ENCODE assay signal across 16 cellular contexts in the genomic region with DNA sequence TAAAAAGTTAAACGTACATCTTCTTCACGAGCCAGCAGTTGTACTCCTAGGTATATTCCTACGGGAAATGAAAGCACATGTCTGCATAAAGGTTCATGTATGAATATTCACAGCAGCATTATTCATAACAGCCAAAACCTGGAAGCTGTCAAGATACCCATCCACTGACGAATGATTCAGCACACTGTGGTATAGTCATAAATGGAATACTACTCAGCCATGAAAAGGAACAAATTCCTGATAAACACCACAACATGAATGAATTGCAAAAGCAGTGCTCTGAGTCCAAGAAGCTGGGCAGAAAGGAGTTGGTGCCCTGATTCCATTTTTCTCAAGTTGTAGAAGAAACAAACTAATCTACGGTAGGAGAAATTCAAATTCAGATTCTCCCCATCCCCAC.
"Had no signal": no experiment of that assay in that cellular context is flagged by ENCODE, and none has a peak within 500 bp of the region (broad histone marks: within the 10 kb centered on the region; RNA-seq: fewer than 3 reads in every experiment).

No MANE protein-coding gene starts in this region.

- ATAC-seq: activated CD4-positive, CD25-positive, alpha-beta regulatory T cell treated with anti-CD3 and anti-CD28 coated beads, Interleukin-2, amount 50 U/mL, for 24 hours; left cardiac atrium; sciatic nerve; stimulated activated naive B cell treated with anti-CD40 and anti-IgM and Interleukin-4, amounts not matched to agents 10 μg/mL and 1 μg/mL and 100 μg/mL, for 72 hours had no signal

- H3K9me3 ChIP-seq: spleen, suprapubic skin, upper lobe of left lung had no signal

- H3K27ac ChIP-seq: suprapubic skin had no signal

- H3K27me3 ChIP-seq: spleen, suprapubic skin, upper lobe of left lung had no signal

- H3K27me3 Mint-ChIP-seq: activated CD4-positive, alpha-beta memory T cell treated with anti-CD3 and anti-CD28 coated beads, Interleukin-2, amount 10 ng/mL, durations not matched to agents 7 days and 5 days; naive B cell; stimulated activated naive B cell treated with anti-CD40 and anti-IgM and Interleukin-4, amounts not matched to agents 10 μg/mL and 1 μg/mL and 100 μg/mL, for 72 hours had no signal

- H3K4me3 ChIP-seq: spleen, suprapubic skin, upper lobe of left lung had no signal

- H3K27ac Mint-ChIP-seq: activated CD4-positive, alpha-beta memory T cell treated with anti-CD3 and anti-CD28 coated beads, Interleukin-2, amount 10 ng/mL, durations not matched to agents 7 days and 5 days; activated naive CD4-positive, alpha-beta T cell treated with anti-CD3 and anti-CD28 coated beads for 36 hours; endodermal cell; stimulated activated naive B cell treated with anti-CD40 and anti-IgM and Interleukin-4, amounts not matched to agents 10 μg/mL and 1 μg/mL and 100 μg/mL, for 72 hours had no signal

- H3K4me3 Mint-ChIP-seq: activated CD4-positive, alpha-beta memory T cell treated with anti-CD3 and anti-CD28 coated beads, Interleukin-2, amount 10 ng/mL, durations not matched to agents 7 days and 5 days; activated naive CD4-positive, alpha-beta T cell treated with anti-CD3 and anti-CD28 coated beads for 36 hours; endodermal cell; stimulated activated naive B cell treated with anti-CD40 and anti-IgM and Interleukin-4, amounts not matched to agents 10 μg/mL and 1 μg/mL and 100 μg/mL, for 72 hours had no signal

- DNase-seq: activated CD4-positive, alpha-beta memory T cell treated with anti-CD3 and anti-CD28 coated beads, Interleukin-2, amount 10 ng/mL, durations not matched to agents 7 days and 5 days; activated naive CD4-positive, alpha-beta T cell treated with anti-CD3 and anti-CD28 coated beads for 36 hours; amniotic stem cell; dermis blood vessel endothelial cell; erythroblast; left cardiac atrium; naive B cell; spleen; stimulated activated CD4-positive, alpha-beta T cell treated with anti-CD3 and anti-CD28 coated beads, Interleukin-1b, Interleukin-23, amount 100 ng/mL, for 48 hours; stimulated activated naive B cell treated with anti-CD40 and anti-IgM and Interleukin-4, amounts not matched to agents 10 μg/mL and 1 μg/mL and 100 μg/mL, for 72 hours; upper lobe of left lung had no signal

- H3K9me3 Mint-ChIP-seq: activated CD4-positive, alpha-beta memory T cell treated with anti-CD3 and anti-CD28 coated beads, Interleukin-2, amount 10 ng/mL, durations not matched to agents 7 days and 5 days; activated naive CD4-positive, alpha-beta T cell treated with anti-CD3 and anti-CD28 coated beads for 36 hours; brain; endodermal cell; naive B cell had no signal
